ENCODE assay signal across 15 cellular contexts in genomic region chr14:54348923-54349615, GRCh38. TPM values are rescaled to one million over a fixed set of nuclear protein-coding genes. Genes with fewer than 3 reads are reported as not detected.
DNase-seq lines count a peak whose midpoint lies in the region; ATAC-seq and TF ChIP-seq lines count a peak whose summit lies in the region.
"Had no signal": no experiment of that assay in that cellular context is flagged by ENCODE, and none has a peak within 500 bp of the region (broad histone marks: within the 10 kb centered on the region; RNA-seq: fewer than 3 reads in every experiment).

No MANE protein-coding gene starts in this region.

- no peak overlapping the region for H3K4me2 ChIP-seq in mammary epithelial cell (ENCODE audit: insufficient read depth, low read depth, low read length)

- H3K36me3 ChIP-seq in breast epithelium (no peaks in the 10 kb centered on the region), mammary epithelial cell (ENCODE audit: insufficient read depth, low read length) (no peaks in the 10 kb centered on the region), esophagus muscularis mucosa (no peaks in the 10 kb centered on the region), aorta (ENCODE audit: control insufficient read depth in 1 of 2, insufficient read depth in 2 of 2, low read length in 1 of 2) (no peaks in the 10 kb centered on the region)
- H3K36me3 ChIP-seq: pancreas had no signal

- no peak overlapping the region for H2AFZ ChIP-seq in mammary epithelial cell (ENCODE audit: low read depth, low read length)

- no TSS peak for BruUV-seq in mammary epithelial cell (replicated peaks; lab: Mats Ljungman, UMichigan)

- H3K27me3 ChIP-seq in breast epithelium (no peaks in the 10 kb centered on the region), mammary epithelial cell (ENCODE audit: insufficient read depth, low read length) (no peaks in the 10 kb centered on the region), esophagus muscularis mucosa (no peaks in the 10 kb centered on the region), aorta (ENCODE audit: control insufficient read depth in 1 of 2, insufficient read depth in 2 of 2, low read length in 1 of 2) (no peaks in the 10 kb centered on the region)
- H3K27me3 ChIP-seq: pancreas had no signal

- intact Hi-C loops in breast epithelium (cut with DNase I; ENCODE audit: low total_unique reads) (no loop called here), mammary epithelial cell (cut with micrococcal nuclease) (loop anchor here (1.0 to 5.0 kb wide), 3 partner anchors 810 to 1387 kb away; no protein-coding TSS in a partner anchor), esophagus muscularis mucosa (cut with DNase I) (loop anchor here (2.0 kb wide), 1 partner anchor 810 kb away; no protein-coding TSS in a partner anchor), aorta (cut with DNase I) (loop anchor here (2.0 to 10.0 kb wide), 5 partner anchors 174 to 1054 kb away; no protein-coding TSS in a partner anchor)

- DNase-seq in breast epithelium (ENCODE audit: low spot score in 2 of 2) (no peak), mammary epithelial cell (no peak), esophagus muscularis mucosa (ENCODE audit: extremely low spot score) (no peak), nephron progenitor cell (no peak), aorta (peak; percentile 65 to 79), T-helper 9 cell (no peak)
- DNase-seq: ACHN; activated CD4-positive, alpha-beta memory T cell treated with anti-CD3 and anti-CD28 coated beads for 36 hours; activated naive CD4-positive, alpha-beta T cell treated with anti-CD3 and anti-CD28 coated beads, Interleukin-2, amount 50 U/mL, for 16 hours; GF-D8; NCI-H774; pancreas; trophoblast cell had no signal

- peak overlapping the region; percentile 23 for H3K27ac Mint-ChIP-seq in nephron progenitor cell
- H3K27ac Mint-ChIP-seq: activated CD4-positive, alpha-beta memory T cell treated with anti-CD3 and anti-CD28 coated beads for 36 hours had no signal

- ATAC-seq in aorta (ENCODE audit: low FRiP score) (peak; percentile 75), GM18498 (IDR thresholded peaks at IDR 0.05; ENCODE audit: unreplicated experiment) (no peak), GM19023 (IDR thresholded peaks at IDR 0.05; ENCODE audit: unreplicated experiment) (no peak)

- H3K9ac ChIP-seq in mammary epithelial cell (ENCODE audit: insufficient read depth, low read length) = no peak overlapping the region

- in situ Hi-C loops in mammary epithelial cell (cut with MboI; ENCODE audit: low sequenced_read_pairs in 2 of 2) = loop anchor here (25.0 kb wide), 4 partner anchors 337 to 912 kb away; no protein-coding TSS in a partner anchor

- no peak for TF ChIP-seq EP300 in esophagus muscularis mucosa (IDR thresholded peaks at IDR 0.05)

- peaks cover 4% of the 10 kb centered on the region for H3K27me3 Mint-ChIP-seq in nephron progenitor cell (ENCODE audit: low read depth, poor library complexity)

- TF ChIP-seq CTCF in breast epithelium (IDR thresholded peaks at IDR 0.05) (no peak), mammary epithelial cell (conservative IDR thresholded peaks at IDR 0.05 in 1 of 2, IDR thresholded peaks at IDR 0.05 in 1 of 2; ENCODE audit: extremely low read depth in 1 of 2, insufficient read depth in 1 of 2, low read depth in 1 of 2, low read length in 2 of 2) (no peak), esophagus muscularis mucosa (IDR thresholded peaks at IDR 0.05) (no peak), nephron progenitor cell (IDR thresholded peaks at IDR 0.05) (no peak)

- peaks cover 64% of the 10 kb centered on the region for H3K4me1 Mint-ChIP-seq in nephron progenitor cell

- H3K79me2 ChIP-seq in mammary epithelial cell (ENCODE audit: insufficient read depth, low read length) = no peaks in the 10 kb centered on the region

- H3K9me3 ChIP-seq in breast epithelium (no peaks in the 10 kb centered on the region), mammary epithelial cell (replicated peaks; ENCODE audit: insufficient read depth, low read length) (no peaks in the 10 kb centered on the region), esophagus muscularis mucosa (no peaks in the 10 kb centered on the region), aorta (ENCODE audit: control insufficient read depth, low read length) (no peaks in the 10 kb centered on the region)
- H3K9me3 ChIP-seq: pancreas had no signal

- dilution Hi-C loops in mammary epithelial cell (cut with HindIII; ENCODE audit: low sequenced_read_pairs) = no loop called here

- peaks cover 13% of the 10 kb centered on the region for H3K9me3 Mint-ChIP-seq in nephron progenitor cell
- H3K9me3 Mint-ChIP-seq: activated CD4-positive, alpha-beta memory T cell treated with anti-CD3 and anti-CD28 coated beads for 36 hours had no signal

- WGBS in mammary epithelial cell (ENCODE audit: low coverage, missing lambda C conversion rate) = 90% methylated on average over 21 of the region's 24 CpGs
- WGBS in esophagus muscularis mucosa = 55% methylated on average over 24 of the region's 24 CpGs
- 17 to 32% methylated on average over 24 of the region's 24 CpGs for WGBS in aorta, 2 donors

- H3K4me1 ChIP-seq in breast epithelium = no peaks in the 10 kb centered on the region
- H3K4me1 ChIP-seq in mammary epithelial cell (ENCODE audit: insufficient read depth, low read length) = no peaks in the 10 kb centered on the region
- H3K4me1 ChIP-seq in esophagus muscularis mucosa = peaks cover 8 to 27% (median 15%) of the 10 kb centered on the region in 4 donors
- H3K4me1 ChIP-seq in aorta (ENCODE audit: control insufficient read depth in 1 of 2, insufficient read depth in 2 of 2, low read length in 2 of 2) = peaks cover 0 to 6% of the 10 kb centered on the region in 2 donors
- H3K4me1 ChIP-seq: pancreas had no signal

- peak overlapping the region; percentile 16 to 84 for H3K27ac ChIP-seq in breast epithelium
- no peak overlapping the region for H3K27ac ChIP-seq in mammary epithelial cell (ENCODE audit: insufficient read depth, low read depth, low read length)
- H3K27ac ChIP-seq in esophagus muscularis mucosa (replicated peaks in 1 of 4) = peak overlapping the region; percentile 35 to 56 (median 44)
- H3K27ac ChIP-seq in aorta (ENCODE audit: low read depth in 1 of 2, low read length in 2 of 2) = no peak overlapping the region
- H3K27ac ChIP-seq: pancreas had no signal

- peaks cover 6% of the 10 kb centered on the region for H3K36me3 Mint-ChIP-seq in nephron progenitor cell (ENCODE audit: low read depth)
- H3K36me3 Mint-ChIP-seq: activated CD4-positive, alpha-beta memory T cell treated with anti-CD3 and anti-CD28 coated beads for 36 hours had no signal

- H3K4me3 Mint-ChIP-seq in nephron progenitor cell = no peak overlapping the region
- H3K4me3 Mint-ChIP-seq: activated CD4-positive, alpha-beta memory T cell treated with anti-CD3 and anti-CD28 coated beads for 36 hours had no signal

- CTCF ChIA-PET in mammary epithelial cell (lab: Charles Lee; ENCODE audit: low non-redundant PET) = interaction anchor here (0.7 kb wide), 1 partner anchor 7 kb away, joined by 3 read pairs; no protein-coding TSS in a partner anchor

- H3K4me3 ChIP-seq in breast epithelium = peak overlapping the region; percentile 8 to 51 (median 14)
- no peak overlapping the region for H3K4me3 ChIP-seq in mammary epithelial cell (replicated peaks in 1 of 3; ENCODE audit: insufficient read depth in 1 of 3, low read depth in 2 of 3, low read length in 3 of 3)
- peak overlapping the region in 3 of 4 donors; percentile 13 to 31 (median 23) for H3K4me3 ChIP-seq in esophagus muscularis mucosa
- H3K4me3 ChIP-seq in aorta (ENCODE audit: low read length in 2 of 2) = peak overlapping the region; percentile 25 to 28
- H3K4me3 ChIP-seq: pancreas had no signal

- TF ChIP-seq POLR2A in breast epithelium (IDR thresholded peaks at IDR 0.05) (no peak), esophagus muscularis mucosa (IDR thresholded peaks at IDR 0.05; ENCODE audit: low read depth) (no peak)

- H4K20me1 ChIP-seq in mammary epithelial cell (ENCODE audit: insufficient read depth, low read length) = no peaks in the 10 kb centered on the region

RNA-seq across cellular contexts. Expression of gene CDKN3, which starts 47.7 kb away (rescaled TPM):
- total RNA-seq in breast epithelium (1 to 10 TPM; 2.0 to 4.3 (median 2.9) TPM), mammary epithelial cell (10 to 100 TPM in 1 of 2 donors, under 1 TPM in 1; 0.50 to 38.1 TPM), esophagus muscularis mucosa (1 to 10 TPM in 2 of 4 donors, under 1 TPM in 2; 0.65 to 4.8 (median 1.0) TPM), aorta (10 to 100 TPM in 1 of 2 donors, 1 to 10 TPM in 1; 8.1 to 10.5 TPM)
- polyA plus RNA-seq in mammary epithelial cell (47.2 TPM), aorta (1 to 10 TPM; 2.2 to 4.8 TPM)
- not detected for polyA minus RNA-seq in mammary epithelial cell

Comparison
In these comparisons a context has a peak if more than half of its experiments do, and no peak if none do; other contexts are left out.
1. H3K27ac ChIP-seq: peak in breast epithelium (2 of 2) and esophagus muscularis mucosa (4 of 4); none in mammary epithelial cell (single experiment) and aorta (0 of 2).
2. H3K4me3 ChIP-seq: peak in breast epithelium (3 of 3), esophagus muscularis mucosa (3 of 4) and aorta (2 of 2); none in mammary epithelial cell (0 of 3).
3. DNase-seq: peak in aorta (2 of 2); none in breast epithelium (0 of 2), mammary epithelial cell (single experiment), esophagus muscularis mucosa (single experiment), nephron progenitor cell (single experiment) and T-helper 9 cell (single experiment).